13 cellular contexts compared by ENCODE assay signal in genomic region chr1:52239708-52240001, GRCh38.
DNase-seq lines count a peak whose midpoint lies in the region; ATAC-seq and TF ChIP-seq lines count a peak whose summit lies in the region.
"Had no signal": no experiment of that assay in that cellular context is flagged by ENCODE, and none has a peak within 500 bp of the region (broad histone marks: within the 10 kb centered on the region; RNA-seq: fewer than 3 reads in every experiment).

No MANE protein-coding gene starts in this region.

- DNase-seq in SK-N-SH (no peak), RPMI8226 (peak; percentile 64), head of caudate nucleus (no peak), colonic mucosa (no peak), chondrocyte (ENCODE audit: low spot score) (no peak)
- DNase-seq: activated CD8-positive, alpha-beta memory T cell treated with anti-CD3 and anti-CD28 coated beads, Interleukin-2, amount 50 U/mL, for 4 hours; anterior cingulate cortex; DMS79 treated with DMSO at 0.1 percent for 48 hours; tibial artery had no signal

- peaks cover 8% of the 10 kb centered on the region for H3K4me1 Mint-ChIP-seq in chondrocyte (ENCODE audit: low read depth)

- H3K9me3 Mint-ChIP-seq in chondrocyte (ENCODE audit: low read depth) = no peaks in the 10 kb centered on the region

- H3K4me3 Mint-ChIP-seq in chondrocyte (ENCODE audit: unreplicated experiment) = no peak overlapping the region

- TF ChIP-seq RAD21 in SK-N-SH (IDR thresholded peaks at IDR 0.05; ENCODE audit: low read length) = no peak

- no peaks in the 10 kb centered on the region for H3K9me3 ChIP-seq in SK-N-SH
- no peaks in the 10 kb centered on the region for H3K9me3 ChIP-seq in colonic mucosa
- H3K9me3 ChIP-seq: tibial artery had no signal

- H3K9ac ChIP-seq in SK-N-SH = no peak overlapping the region
- H3K9ac ChIP-seq in colonic mucosa (ENCODE audit: low read depth in 2 of 2, low read length in 2 of 2) = no peak overlapping the region

- ATAC-seq in SK-N-SH treated with all-trans-retinoic acid at 6 μM for 48 hours = no peak
- ATAC-seq in HG03175 (IDR thresholded peaks at IDR 0.05; ENCODE audit: unreplicated experiment) = peak; percentile 68
- ATAC-seq in GM18867 (IDR thresholded peaks at IDR 0.05; ENCODE audit: unreplicated experiment) = no peak

- H3K27me3 ChIP-seq in SK-N-SH (ENCODE audit: insufficient read depth) = no peaks in the 10 kb centered on the region
- no peaks in the 10 kb centered on the region for H3K27me3 ChIP-seq in colonic mucosa
- H3K27me3 ChIP-seq: tibial artery had no signal

- TF ChIP-seq CTCF in SK-N-SH (IDR thresholded peaks at IDR 0.05) = no peak
- TF ChIP-seq CTCF in colonic mucosa (IDR thresholded peaks at IDR 0.05) = no peak
- no peak for TF ChIP-seq CTCF in chondrocyte (IDR thresholded peaks at IDR 0.05)

- POLR2A ChIA-PET in SK-N-SH (lab: Yijun Ruan, JAX) = no interaction called here

- 0 out of 2 replicates have a peak overlapping the region, but pooled peaks have one; percentile 58 for H3K4me2 ChIP-seq in SK-N-SH

- no peaks in the 10 kb centered on the region for H4K20me1 ChIP-seq in SK-N-SH (ENCODE audit: insufficient read depth)

- H3K4me1 ChIP-seq in SK-N-SH (ENCODE audit: control insufficient read depth in 1 of 2, insufficient read depth in 2 of 2, low read depth in 1 of 2, low read length in 1 of 2) = peaks cover 0 to 26% of the 10 kb centered on the region in 2 experiments; a peak in 3 of 4 replicates
- no peaks in the 10 kb centered on the region for H3K4me1 ChIP-seq in colonic mucosa
- H3K4me1 ChIP-seq: tibial artery had no signal

- H3K79me2 ChIP-seq in SK-N-SH (ENCODE audit: insufficient read depth) = peaks cover 8% of the 10 kb centered on the region; the same call in 1 of the 2 replicates

- no peak overlapping the region for H2AFZ ChIP-seq in SK-N-SH (ENCODE audit: low read depth)

- H3K36me3 Mint-ChIP-seq in chondrocyte (ENCODE audit: low read depth) = no peaks in the 10 kb centered on the region

- WGBS in SK-N-SH (ENCODE audit: low lambda C conversion rate) = 63% methylated on average over 1 of the region's 1 CpG

- H3K27ac ChIP-seq in SK-N-SH (ENCODE audit: low read depth in 2 of 2, low read length in 1 of 2) = peak overlapping the region in 1 of 2 experiments; percentile 48; a peak in 2 of 4 replicates
- no peak overlapping the region for H3K27ac ChIP-seq in colonic mucosa
- H3K27ac ChIP-seq: 22Rv1, tibial artery had no signal

- H3K9me2 ChIP-seq in SK-N-SH = no peaks in the 10 kb centered on the region

- intact Hi-C loops in head of caudate nucleus (cut with DNase I) = no loop called here
- intact Hi-C loops in colonic mucosa (cut with DNase I) = no loop called here

- H3K36me3 ChIP-seq in SK-N-SH (replicated peaks in 1 of 2; ENCODE audit: control insufficient read depth in 1 of 2, insufficient read depth in 2 of 2, low read length in 1 of 2) = no peaks in the 10 kb centered on the region
- H3K36me3 ChIP-seq in colonic mucosa = no peaks in the 10 kb centered on the region

- H3K4me3 ChIP-seq in SK-N-SH (ENCODE audit: low read depth in 2 of 2, low read length in 1 of 2) (no peak overlapping the region), colonic mucosa (no peak overlapping the region)
- H3K4me3 ChIP-seq: tibial artery had no signal

- H3K27ac Mint-ChIP-seq in chondrocyte (ENCODE audit: unreplicated experiment) = no peak overlapping the region

- H3F3A ChIP-seq in SK-N-SH (replicated peaks; ENCODE audit: insufficient read depth) = peaks cover 31% of the 10 kb centered on the region

- CTCF ChIA-PET in SK-N-SH (lab: Yijun Ruan, JAX) = interaction anchor here (2.2 kb wide), 1 partner anchor 112 kb away, joined by 7 read pairs; no protein-coding TSS in a partner anchor

- no peak for TF ChIP-seq EP300 in SK-N-SH (IDR thresholded peaks at IDR 0.05; ENCODE audit: borderline replicate concordance in 1 of 2, low read depth in 1 of 2, low read length in 1 of 2)

- no peaks in the 10 kb centered on the region for H3K27me3 Mint-ChIP-seq in chondrocyte (ENCODE audit: low read depth)

TF ChIP-seq in SK-N-SH, 30 proteins besides CTCF, POLR2A, EP300 and RAD21:
- no peak for TF ChIP-seq SIN3A (IDR thresholded peaks at IDR 0.05; ENCODE audit: borderline replicate concordance, low read depth, low read length)
- TF ChIP-seq POLR2AphosphoS5 (IDR thresholded peaks at IDR 0.05; ENCODE audit: low read depth, low read length) = no peak
- TF ChIP-seq ELF1 (IDR thresholded peaks at IDR 0.05) = no peak
- no peak for TF ChIP-seq REST (IDR thresholded peaks at IDR 0.05; ENCODE audit: low read depth, low read length)
- TF ChIP-seq GATA2 (CRISPR knock-in tag; IDR thresholded peaks at IDR 0.05) = no peak

TF ChIP-seq in SK-N-SH treated with all-trans-retinoic acid at 6 μM for 48 hours, 23 proteins besides CTCF, POLR2A, EP300 and RAD21:
- TF ChIP-seq TSHZ2 (CRISPR knock-in tag; IDR thresholded peaks at IDR 0.05) (no peak), ESRRG (CRISPR knock-in tag; IDR thresholded peaks at IDR 0.05) (no peak), ZFP30 (CRISPR knock-in tag; IDR thresholded peaks at IDR 0.05) (no peak), TOX (CRISPR knock-in tag; IDR thresholded peaks at IDR 0.05; ENCODE audit: borderline replicate concordance) (no peak), BACH2 (CRISPR knock-in tag; IDR thresholded peaks at IDR 0.05; ENCODE audit: borderline replicate concordance) (no peak), OSR1 (CRISPR knock-in tag; IDR thresholded peaks at IDR 0.05) (no peak), POU6F1 (CRISPR knock-in tag; IDR thresholded peaks at IDR 0.05; ENCODE audit: borderline replicate concordance, low read depth) (no peak), SNAI2 (CRISPR knock-in tag; IDR thresholded peaks at IDR 0.05) (no peak), RARB (CRISPR knock-in tag; IDR thresholded peaks at IDR 0.05) (no peak), ZNF565 (CRISPR knock-in tag; conservative IDR thresholded peaks at IDR 0.05; ENCODE audit: low read depth) (no peak), GLIS3 (CRISPR knock-in tag; IDR thresholded peaks at IDR 0.05) (no peak)
TF ChIP-seq in SK-N-SH treated with all-trans-retinoic acid at 6 μM for 48 hours: peak in this region for 0.
